In genomic region chr18:6521804-6522418, GRCh38 we compare ENCODE assay signal across 8 cellular contexts.
A peak's percentile ranks its signal among the peaks of the same experiment; 100 is the strongest.
DNase-seq lines count a peak whose midpoint lies in the region; ATAC-seq and TF ChIP-seq lines count a peak whose summit lies in the region.

No MANE protein-coding gene starts in this region.

- H3K36me3 ChIP-seq in neural progenitor cell = no peaks in the 10 kb centered on the region

- TF ChIP-seq CTCF in choroid plexus epithelial cell (conservative IDR thresholded peaks at IDR 0.05; ENCODE audit: low read depth, low read length) (peak; percentile 97), neural progenitor cell (IDR thresholded peaks at IDR 0.05) (peak; percentile 56)

- H3K9ac ChIP-seq in neural progenitor cell = no peak overlapping the region

- H3K4me3 Mint-ChIP-seq in activated CD4-positive, alpha-beta T cell treated with anti-CD3 and anti-CD28 coated beads, Interleukin-2, amount 10 ng/mL, durations not matched to agents 7 days and 5 days = no peak overlapping the region
- no peak overlapping the region for H3K4me3 Mint-ChIP-seq in neural progenitor cell
- no peak overlapping the region for H3K4me3 Mint-ChIP-seq in T-helper 17 cell

- DNase-seq in activated CD4-positive, alpha-beta T cell treated with anti-CD3 and anti-CD28 coated beads, Interleukin-2, amount 10 ng/mL, durations not matched to agents 7 days and 5 days = peak; percentile 39
- DNase-seq in activated CD4-positive, alpha-beta T cell treated with anti-CD3 and anti-CD28 coated beads for 4 hours = no peak
- DNase-seq in H4 (ENCODE audit: low spot score) = peak; percentile 57
- DNase-seq in NCI-H226 = peak; percentile 23
- DNase-seq in choroid plexus epithelial cell (ENCODE audit: low read depth) = peak; percentile 80
- peak; percentile 39 for DNase-seq in neural progenitor cell (ENCODE audit: low spot score)
- no peak for DNase-seq in T-helper 17 cell

- no peak overlapping the region for H3K27ac Mint-ChIP-seq in activated CD4-positive, alpha-beta T cell treated with anti-CD3 and anti-CD28 coated beads, Interleukin-2, amount 10 ng/mL, durations not matched to agents 7 days and 5 days
- no peak overlapping the region for H3K27ac Mint-ChIP-seq in neural progenitor cell
- no peak overlapping the region for H3K27ac Mint-ChIP-seq in T-helper 17 cell

- no peaks in the 10 kb centered on the region for H3K36me3 Mint-ChIP-seq in activated CD4-positive, alpha-beta T cell treated with anti-CD3 and anti-CD28 coated beads, Interleukin-2, amount 10 ng/mL, durations not matched to agents 7 days and 5 days (ENCODE audit: low read depth)
- H3K36me3 Mint-ChIP-seq in neural progenitor cell (no peaks in the 10 kb centered on the region), T-helper 17 cell (ENCODE audit: low read depth) (no peaks in the 10 kb centered on the region)

- H3F3A ChIP-seq in neural progenitor cell (ENCODE audit: low read depth) = no peaks in the 10 kb centered on the region

- H3K4me1 ChIP-seq in neural progenitor cell = no peaks in the 10 kb centered on the region

- POLR2A ChIA-PET in activated CD4-positive, alpha-beta T cell treated with anti-CD3 and anti-CD28 coated beads, Interleukin-2, amount 10 ng/mL, durations not matched to agents 7 days and 5 days (lab: Charles Lee) = no interaction called here

- no peak overlapping the region for H3K4me3 ChIP-seq in choroid plexus epithelial cell (ENCODE audit: low read depth, low read length)
- H3K4me3 ChIP-seq in neural progenitor cell = no peak overlapping the region

- H3K27ac ChIP-seq in neural progenitor cell = no peak overlapping the region

- peaks cover 3% of the 10 kb centered on the region for H3K9me3 Mint-ChIP-seq in activated CD4-positive, alpha-beta T cell treated with anti-CD3 and anti-CD28 coated beads, Interleukin-2, amount 10 ng/mL, durations not matched to agents 7 days and 5 days
- H3K9me3 Mint-ChIP-seq in neural progenitor cell = peaks cover 22% of the 10 kb centered on the region

- no peaks in the 10 kb centered on the region for H3K27me3 Mint-ChIP-seq in activated CD4-positive, alpha-beta T cell treated with anti-CD3 and anti-CD28 coated beads, Interleukin-2, amount 10 ng/mL, durations not matched to agents 7 days and 5 days
- H3K27me3 Mint-ChIP-seq in neural progenitor cell (ENCODE audit: insufficient read depth, low read depth) = peaks cover 3% of the 10 kb centered on the region
- H3K27me3 Mint-ChIP-seq in T-helper 17 cell = no peaks in the 10 kb centered on the region

- no peaks in the 10 kb centered on the region for H3K4me1 Mint-ChIP-seq in activated CD4-positive, alpha-beta T cell treated with anti-CD3 and anti-CD28 coated beads, Interleukin-2, amount 10 ng/mL, durations not matched to agents 7 days and 5 days
- no peaks in the 10 kb centered on the region for H3K4me1 Mint-ChIP-seq in neural progenitor cell
- no peaks in the 10 kb centered on the region for H3K4me1 Mint-ChIP-seq in T-helper 17 cell

- no peak overlapping the region for H2AFZ ChIP-seq in neural progenitor cell (replicated peaks)

- H4K20me1 ChIP-seq in neural progenitor cell (ENCODE audit: low read depth) = no peaks in the 10 kb centered on the region

- no peak for ATAC-seq in HG03097 (IDR thresholded peaks at IDR 0.05; ENCODE audit: low FRiP score, unreplicated experiment)
- no peak for ATAC-seq in T-helper 17 cell

- no peak overlapping the region for H3K4me2 ChIP-seq in neural progenitor cell

- CTCF ChIA-PET in activated CD4-positive, alpha-beta T cell treated with anti-CD3 and anti-CD28 coated beads, Interleukin-2, amount 10 ng/mL, durations not matched to agents 7 days and 5 days (lab: Charles Lee) = interaction anchor here (0.6 kb wide), 1 partner anchor 1328 kb away, joined by 3 read pairs; no protein-coding TSS in a partner anchor

- no peaks in the 10 kb centered on the region for H3K9me3 ChIP-seq in neural progenitor cell (ENCODE audit: low read depth)
- no peaks in the 10 kb centered on the region for H3K9me3 ChIP-seq in T-helper 17 cell (ENCODE audit: control insufficient read depth, low read length, poor library complexity, severe bottlenecking)

- no peaks in the 10 kb centered on the region for H3K27me3 ChIP-seq in neural progenitor cell

- H3K79me2 ChIP-seq in neural progenitor cell (ENCODE audit: low read depth) = no peaks in the 10 kb centered on the region

Comparison
In these comparisons a context has a peak if more than half of its experiments do, and no peak if none do; other contexts are left out.
1. DNase-seq: peak in activated CD4-positive, alpha-beta T cell treated with anti-CD3 and anti-CD28 coated beads, Interleukin-2, amount 10 ng/mL, durations not matched to agents 7 days and 5 days (single experiment), H4 (single experiment), NCI-H226 (single experiment), choroid plexus epithelial cell (single experiment) and neural progenitor cell (single experiment); none in activated CD4-positive, alpha-beta T cell treated with anti-CD3 and anti-CD28 coated beads for 4 hours (0 of 2) and T-helper 17 cell (0 of 3).